ENCODE assay signal across 8 cellular contexts in genomic region chr5:77030097-77031071, GRCh38. TPM values are rescaled to one million over a fixed set of nuclear protein-coding genes. Genes with fewer than 3 reads are reported as not detected.
DNase-seq lines count a peak whose midpoint lies in the region; TF ChIP-seq lines count a peak whose summit lies in the region.

AGGF1 (plus strand) TSS chr5:77030404; CDS start chr5:77030767, 363 bp downstream.

- in situ Hi-C loops in HAP-1 (cut with MboI; ENCODE audit: low sequenced_read_pairs): no loop called here

- peak; percentile 47 for TF ChIP-seq EP300 in neural cell (conservative IDR thresholded peaks at IDR 0.05; ENCODE audit: poor library complexity, severe bottlenecking)
- TF ChIP-seq EP300 in stomach (IDR thresholded peaks at IDR 0.05): no peak

- no peaks in the 10 kb centered on the region for H4K20me1 ChIP-seq in MM.1S (ENCODE audit: insufficient read depth, low read length)
- no peaks in the 10 kb centered on the region for H4K20me1 ChIP-seq in neural cell (ENCODE audit: insufficient read depth)

- H3K79me2 ChIP-seq in MM.1S (ENCODE audit: low read length): peaks cover 15% of the 10 kb centered on the region
- H3K79me2 ChIP-seq in neural cell (replicated peaks; ENCODE audit: insufficient read depth, low read length): peaks cover 12% of the 10 kb centered on the region

- H3K4me3 ChIP-seq in HAP-1: peak within 1 kb of the TSS; percentile 70
- H3K4me3 ChIP-seq in MM.1S (ENCODE audit: low read length): peak within 1 kb of the TSS; percentile 85
- H3K4me3 ChIP-seq in fibroblast of villous mesenchyme (ENCODE audit: low read depth, low read length): peak within 1 kb of the TSS; percentile 94
- H3K4me3 ChIP-seq in neural cell (ENCODE audit: low read length): peak within 1 kb of the TSS; percentile 90
- peak within 1 kb of the TSS; percentile 70 to 98 (median 87) for H3K4me3 ChIP-seq in stomach

- H3F3A ChIP-seq in MM.1S (ENCODE audit: insufficient read depth, low read length) (no peaks in the 10 kb centered on the region), neural cell (ENCODE audit: insufficient read depth, low read length, poor library complexity, severe bottlenecking) (no peaks in the 10 kb centered on the region)

- TF ChIP-seq RAD21 in neural cell (conservative IDR thresholded peaks at IDR 0.05): peak; percentile 42

- WGBS in stomach, 5 donors: 0 to 1% (median 0%) methylated on average over 38 to 82 of the region's 82 CpGs

- H3K27ac ChIP-seq in MM.1S (ENCODE audit: low read length): peak within 1 kb of the TSS; percentile 42; the same call in 1 of the 2 replicates
- peak within 1 kb of the TSS; percentile 84 for H3K27ac ChIP-seq in neural cell (ENCODE audit: low read length)
- peak within 1 kb of the TSS; percentile 93 to 96 (median 94) for H3K27ac ChIP-seq in stomach

- TF ChIP-seq CTCF in MM.1S (IDR thresholded peaks at IDR 0.05; ENCODE audit: low read length): no peak
- no peak for TF ChIP-seq CTCF in fibroblast of villous mesenchyme (IDR thresholded peaks at IDR 0.05; ENCODE audit: insufficient read depth, low read depth, low read length)
- TF ChIP-seq CTCF in neural cell (IDR thresholded peaks at IDR 0.05; ENCODE audit: poor library complexity, severe bottlenecking): no peak
- TF ChIP-seq CTCF in stomach (IDR thresholded peaks at IDR 0.05): peak in 1 of 7 experiments; percentile 17

- H3K27me3 ChIP-seq in HAP-1 (ENCODE audit: low read depth) (no peaks in the 10 kb centered on the region), MM.1S (replicated peaks; ENCODE audit: insufficient read depth, low read length) (no peaks in the 10 kb centered on the region), neural cell (ENCODE audit: insufficient read depth, low read depth, low read length) (no peaks in the 10 kb centered on the region), stomach (no peaks in the 10 kb centered on the region)

- peaks cover 5% of the 10 kb centered on the region; the same call in 1 of the 2 replicates for H3K4me1 ChIP-seq in ES-I3 (ENCODE audit: insufficient read depth, low read length)
- peaks cover 14% of the 10 kb centered on the region for H3K4me1 ChIP-seq in HAP-1
- peaks cover 4% of the 10 kb centered on the region for H3K4me1 ChIP-seq in MM.1S (ENCODE audit: low read length)
- peaks cover 18 to 40% (median 29%) of the 10 kb centered on the region in 4 donors for H3K4me1 ChIP-seq in stomach

- H3K9me2 ChIP-seq in MM.1S (replicated peaks; ENCODE audit: insufficient read depth, low read length) (no peaks in the 10 kb centered on the region), neural cell (ENCODE audit: insufficient read depth, low read length) (no peaks in the 10 kb centered on the region)

- peaks cover 21% of the 10 kb centered on the region for H3K9me3 ChIP-seq in ES-I3 (ENCODE audit: control insufficient read depth, insufficient read depth, low read length)
- H3K9me3 ChIP-seq in HAP-1: peaks cover 13% of the 10 kb centered on the region
- no peaks in the 10 kb centered on the region for H3K9me3 ChIP-seq in MM.1S (replicated peaks; ENCODE audit: insufficient read depth, low read length)
- no peaks in the 10 kb centered on the region for H3K9me3 ChIP-seq in neural cell (ENCODE audit: low read length)
- H3K9me3 ChIP-seq in stomach: peaks cover 0 to 6% (median 0%) of the 10 kb centered on the region in 4 donors

- H3K9ac ChIP-seq in ES-I3 (ENCODE audit: low read depth, low read length) (peak within 1 kb of the TSS; percentile 79), MM.1S (ENCODE audit: low read length) (peak within 1 kb of the TSS; percentile 79), neural cell (ENCODE audit: low read length) (peak within 1 kb of the TSS; percentile 85)

- peak; percentile 88 to 94 for DNase-seq in HAP-1 (ENCODE audit: low spot score in 2 of 2)
- DNase-seq in MM.1S: peak; percentile 94
- DNase-seq in SIG-M5 treated with dmso at 0.1 percent for 504 hours (lab: John Stamatoyannopoulos, UW; ENCODE audit: unreplicated experiment): peak; percentile 96
- peak; percentile 82 for DNase-seq in activated gamma-delta T cell treated with anti-CD3 and anti-CD28 coated beads, Interleukin-2, amount 50 U/mL, for 16 hours (ENCODE audit: low read depth)
- peak; percentile 94 for DNase-seq in fibroblast of villous mesenchyme (ENCODE audit: low read depth)
- peak; percentile 95 for DNase-seq in stomach

- H3K4me2 ChIP-seq in MM.1S (ENCODE audit: low read depth, low read length): peak within 1 kb of the TSS; percentile 84
- peak within 1 kb of the TSS; percentile 87 for H3K4me2 ChIP-seq in neural cell (ENCODE audit: low read length)

- TF ChIP-seq POLR2A in stomach (IDR thresholded peaks at IDR 0.05): peak in 1 of 4 donors; percentile 29

- intact Hi-C loops in stomach (cut with DNase I; ENCODE audit: low total_unique reads): no loop called here

- H3K36me3 ChIP-seq in ES-I3 (ENCODE audit: insufficient read depth, low read length) (no peaks in the 10 kb centered on the region; the same call in 1 of the 2 replicates), HAP-1 (replicated peaks) (peaks cover 2% of the 10 kb centered on the region; the same call in 1 of the 2 replicates), MM.1S (replicated peaks; ENCODE audit: insufficient read depth, low read length) (no peaks in the 10 kb centered on the region), neural cell (ENCODE audit: insufficient read depth, low read length) (no peaks in the 10 kb centered on the region), stomach (peaks cover 0 to 14% (median 10%) of the 10 kb centered on the region in 4 donors)

- H2AFZ ChIP-seq in MM.1S (ENCODE audit: low read length) (peak within 1 kb of the TSS; percentile 79), neural cell (ENCODE audit: low read depth, low read length) (peak within 1 kb of the TSS; percentile 89)

TF ChIP-seq in neural cell, 6 proteins besides CTCF, POLR2A, EP300 and RAD21:
- TF ChIP-seq TAF1 (IDR thresholded peaks at IDR 0.05; ENCODE audit: low read depth) (peak; percentile 83), REST (IDR thresholded peaks at IDR 0.05; ENCODE audit: borderline replicate concordance) (peak; percentile 42), POLR2AphosphoS5 (IDR thresholded peaks at IDR 0.05) (peak; percentile 83), EZH2 (IDR thresholded peaks at IDR 0.05; ENCODE audit: borderline replicate concordance, insufficient read depth, low read length, poor library complexity, severe bottlenecking) (no peak), SMC3 (conservative IDR thresholded peaks at IDR 0.05; ENCODE audit: poor library complexity) (peak; percentile 35), MXI1 (conservative IDR thresholded peaks at IDR 0.05; ENCODE audit: poor library complexity, severe bottlenecking) (peak; percentile 88)

RNA-seq across cellular contexts. Expression of gene AGGF1, which starts in this region (rescaled TPM):
- 19.0 and 20.0 TPM in 2 replicates for total RNA-seq in fibroblast of villous mesenchyme
- 36.8 and 41.2 TPM in 2 replicates for polyA plus RNA-seq in neural cell
- polyA minus RNA-seq in neural cell: 47.5 and 55.0 TPM in 2 replicates
- 10 to 100 TPM in 4 of 5 donors, 1 to 10 TPM in 1; 9.3 to 28.1 (median 11.6) TPM for total RNA-seq in stomach
- 10 to 100 TPM in 1 of 3 donors, 1 to 10 TPM in 2; 6.5 to 12.8 (median 9.7) TPM for polyA plus RNA-seq in stomach

Comparison
In these comparisons a context has a peak if more than half of its experiments do, and no peak if none do; other contexts are left out.
1. Peak in every context shown above with its lines: DNase-seq, H3K4me3 ChIP-seq and H3K27ac ChIP-seq.
2. H3K27ac ChIP-seq: peak in every context shown above with its lines; median percentile 94 in stomach; 84 in neural cell; 42 in MM.1S.